ENCODE assay signal across 2 cellular contexts in the genomic region with DNA sequence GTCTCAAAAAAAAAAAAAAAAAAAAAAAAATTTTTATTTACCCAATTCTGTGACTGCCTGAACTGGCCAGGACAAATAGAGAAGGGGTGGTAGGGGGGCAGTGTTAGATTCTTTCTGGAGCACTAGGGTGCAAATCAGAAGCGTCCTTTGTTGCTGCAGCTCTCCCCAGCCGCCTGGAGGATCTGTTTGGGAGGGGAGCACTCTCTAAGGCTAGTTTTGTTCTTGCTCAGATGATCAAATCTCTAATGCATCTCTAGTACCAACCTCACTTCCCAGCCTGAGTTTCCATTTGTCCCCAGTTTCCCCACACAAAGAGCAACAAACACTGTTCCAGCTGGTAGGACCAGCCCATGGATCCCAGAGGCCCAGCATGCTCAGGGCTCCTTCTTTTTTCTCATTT.
TF ChIP-seq lines count a peak whose summit lies in the region.

No MANE protein-coding gene starts in this region.

TF ChIP-seq in GM23338, 12 proteins besides CTCF, POLR2A, EP300 and RAD21 (continued from another document):
- TF ChIP-seq, protein P1, sequence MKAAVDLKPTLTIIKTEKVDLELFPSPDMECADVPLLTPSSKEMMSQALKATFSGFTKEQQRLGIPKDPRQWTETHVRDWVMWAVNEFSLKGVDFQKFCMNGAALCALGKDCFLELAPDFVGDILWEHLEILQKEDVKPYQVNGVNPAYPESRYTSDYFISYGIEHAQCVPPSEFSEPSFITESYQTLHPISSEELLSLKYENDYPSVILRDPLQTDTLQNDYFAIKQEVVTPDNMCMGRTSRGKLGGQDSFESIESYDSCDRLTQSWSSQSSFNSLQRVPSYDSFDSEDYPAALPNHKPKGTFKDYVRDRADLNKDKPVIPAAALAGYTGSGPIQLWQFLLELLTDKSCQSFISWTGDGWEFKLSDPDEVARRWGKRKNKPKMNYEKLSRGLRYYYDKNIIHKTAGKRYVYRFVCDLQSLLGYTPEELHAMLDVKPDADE (IDR thresholded peaks at IDR 0.05) = no peak
- TF ChIP-seq ZNF331 (CRISPR knock-in tag; IDR thresholded peaks at IDR 0.05; ENCODE audit: low read depth) (no peak), POLR2AphosphoS5 (IDR thresholded peaks at IDR 0.05; ENCODE audit: low read depth) (no peak), EZH2 (IDR thresholded peaks at IDR 0.05; ENCODE audit: low read depth, unreplicated experiment) (no peak), JUNB (IDR thresholded peaks at IDR 0.05; ENCODE audit: unreplicated experiment) (no peak), ZNF114 (CRISPR knock-in tag; IDR thresholded peaks at IDR 0.05) (no peak), NANOG (IDR thresholded peaks at IDR 0.05; ENCODE audit: borderline replicate concordance) (no peak), EZH2phosphoT487 (IDR thresholded peaks at IDR 0.05; ENCODE audit: unreplicated experiment) (no peak)
- TF ChIP-seq, protein P2, sequence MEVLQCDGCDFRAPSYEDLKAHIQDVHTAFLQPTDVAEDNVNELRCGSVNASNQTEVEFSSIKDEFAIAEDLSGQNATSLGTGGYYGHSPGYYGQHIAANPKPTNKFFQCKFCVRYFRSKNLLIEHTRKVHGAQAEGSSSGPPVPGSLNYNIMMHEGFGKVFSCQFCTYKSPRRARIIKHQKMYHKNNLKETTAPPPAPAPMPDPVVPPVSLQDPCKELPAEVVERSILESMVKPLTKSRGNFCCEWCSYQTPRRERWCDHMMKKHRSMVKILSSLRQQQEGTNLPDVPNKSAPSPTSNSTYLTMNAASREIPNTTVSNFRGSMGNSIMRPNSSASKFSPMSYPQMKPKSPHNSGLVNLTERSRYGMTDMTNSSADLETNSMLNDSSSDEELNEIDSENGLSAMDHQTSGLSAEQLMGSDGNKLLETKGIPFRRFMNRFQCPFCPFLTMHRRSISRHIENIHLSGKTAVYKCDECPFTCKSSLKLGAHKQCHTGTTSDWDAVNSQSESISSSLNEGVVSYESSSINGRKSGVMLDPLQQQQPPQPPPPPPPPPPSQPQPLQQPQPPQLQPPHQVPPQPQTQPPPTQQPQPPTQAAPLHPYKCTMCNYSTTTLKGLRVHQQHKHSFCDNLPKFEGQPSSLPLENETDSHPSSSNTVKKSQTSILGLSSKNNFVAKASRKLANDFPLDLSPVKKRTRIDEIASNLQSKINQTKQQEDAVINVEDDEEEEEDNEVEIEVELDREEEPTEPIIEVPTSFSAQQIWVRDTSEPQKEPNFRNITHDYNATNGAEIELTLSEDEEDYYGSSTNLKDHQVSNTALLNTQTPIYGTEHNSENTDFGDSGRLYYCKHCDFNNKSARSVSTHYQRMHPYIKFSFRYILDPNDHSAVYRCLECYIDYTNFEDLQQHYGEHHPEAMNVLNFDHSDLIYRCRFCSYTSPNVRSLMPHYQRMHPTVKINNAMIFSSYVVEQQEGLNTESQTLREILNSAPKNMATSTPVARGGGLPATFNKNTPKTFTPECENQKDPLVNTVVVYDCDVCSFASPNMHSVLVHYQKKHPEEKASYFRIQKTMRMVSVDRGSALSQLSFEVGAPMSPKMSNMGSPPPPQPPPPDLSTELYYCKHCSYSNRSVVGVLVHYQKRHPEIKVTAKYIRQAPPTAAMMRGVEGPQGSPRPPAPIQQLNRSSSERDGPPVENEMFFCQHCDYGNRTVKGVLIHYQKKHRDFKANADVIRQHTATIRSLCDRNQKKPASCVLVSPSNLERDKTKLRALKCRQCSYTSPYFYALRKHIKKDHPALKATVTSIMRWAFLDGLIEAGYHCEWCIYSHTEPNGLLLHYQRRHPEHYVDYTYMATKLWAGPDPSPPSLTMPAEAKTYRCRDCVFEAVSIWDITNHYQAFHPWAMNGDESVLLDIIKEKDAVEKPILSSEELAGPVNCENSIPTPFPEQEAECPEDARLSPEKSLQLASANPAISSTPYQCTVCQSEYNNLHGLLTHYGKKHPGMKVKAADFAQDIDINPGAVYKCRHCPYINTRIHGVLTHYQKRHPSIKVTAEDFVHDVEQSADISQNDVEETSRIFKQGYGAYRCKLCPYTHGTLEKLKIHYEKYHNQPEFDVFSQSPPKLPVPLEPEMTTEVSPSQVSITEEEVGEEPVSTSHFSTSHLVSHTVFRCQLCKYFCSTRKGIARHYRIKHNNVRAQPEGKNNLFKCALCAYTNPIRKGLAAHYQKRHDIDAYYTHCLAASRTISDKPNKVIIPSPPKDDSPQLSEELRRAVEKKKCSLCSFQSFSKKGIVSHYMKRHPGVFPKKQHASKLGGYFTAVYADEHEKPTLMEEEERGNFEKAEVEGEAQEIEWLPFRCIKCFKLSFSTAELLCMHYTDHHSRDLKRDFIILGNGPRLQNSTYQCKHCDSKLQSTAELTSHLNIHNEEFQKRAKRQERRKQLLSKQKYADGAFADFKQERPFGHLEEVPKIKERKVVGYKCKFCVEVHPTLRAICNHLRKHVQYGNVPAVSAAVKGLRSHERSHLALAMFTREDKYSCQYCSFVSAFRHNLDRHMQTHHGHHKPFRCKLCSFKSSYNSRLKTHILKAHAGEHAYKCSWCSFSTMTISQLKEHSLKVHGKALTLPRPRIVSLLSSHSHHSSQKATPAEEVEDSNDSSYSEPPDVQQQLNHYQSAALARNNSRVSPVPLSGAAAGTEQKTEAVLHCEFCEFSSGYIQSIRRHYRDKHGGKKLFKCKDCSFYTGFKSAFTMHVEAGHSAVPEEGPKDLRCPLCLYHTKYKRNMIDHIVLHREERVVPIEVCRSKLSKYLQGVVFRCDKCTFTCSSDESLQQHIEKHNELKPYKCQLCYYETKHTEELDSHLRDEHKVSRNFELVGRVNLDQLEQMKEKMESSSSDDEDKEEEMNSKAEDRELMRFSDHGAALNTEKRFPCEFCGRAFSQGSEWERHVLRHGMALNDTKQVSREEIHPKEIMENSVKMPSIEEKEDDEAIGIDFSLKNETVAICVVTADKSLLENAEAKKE (CRISPR knock-in tag; IDR thresholded peaks at IDR 0.05) = no peak
- TF ChIP-seq, protein P3, sequence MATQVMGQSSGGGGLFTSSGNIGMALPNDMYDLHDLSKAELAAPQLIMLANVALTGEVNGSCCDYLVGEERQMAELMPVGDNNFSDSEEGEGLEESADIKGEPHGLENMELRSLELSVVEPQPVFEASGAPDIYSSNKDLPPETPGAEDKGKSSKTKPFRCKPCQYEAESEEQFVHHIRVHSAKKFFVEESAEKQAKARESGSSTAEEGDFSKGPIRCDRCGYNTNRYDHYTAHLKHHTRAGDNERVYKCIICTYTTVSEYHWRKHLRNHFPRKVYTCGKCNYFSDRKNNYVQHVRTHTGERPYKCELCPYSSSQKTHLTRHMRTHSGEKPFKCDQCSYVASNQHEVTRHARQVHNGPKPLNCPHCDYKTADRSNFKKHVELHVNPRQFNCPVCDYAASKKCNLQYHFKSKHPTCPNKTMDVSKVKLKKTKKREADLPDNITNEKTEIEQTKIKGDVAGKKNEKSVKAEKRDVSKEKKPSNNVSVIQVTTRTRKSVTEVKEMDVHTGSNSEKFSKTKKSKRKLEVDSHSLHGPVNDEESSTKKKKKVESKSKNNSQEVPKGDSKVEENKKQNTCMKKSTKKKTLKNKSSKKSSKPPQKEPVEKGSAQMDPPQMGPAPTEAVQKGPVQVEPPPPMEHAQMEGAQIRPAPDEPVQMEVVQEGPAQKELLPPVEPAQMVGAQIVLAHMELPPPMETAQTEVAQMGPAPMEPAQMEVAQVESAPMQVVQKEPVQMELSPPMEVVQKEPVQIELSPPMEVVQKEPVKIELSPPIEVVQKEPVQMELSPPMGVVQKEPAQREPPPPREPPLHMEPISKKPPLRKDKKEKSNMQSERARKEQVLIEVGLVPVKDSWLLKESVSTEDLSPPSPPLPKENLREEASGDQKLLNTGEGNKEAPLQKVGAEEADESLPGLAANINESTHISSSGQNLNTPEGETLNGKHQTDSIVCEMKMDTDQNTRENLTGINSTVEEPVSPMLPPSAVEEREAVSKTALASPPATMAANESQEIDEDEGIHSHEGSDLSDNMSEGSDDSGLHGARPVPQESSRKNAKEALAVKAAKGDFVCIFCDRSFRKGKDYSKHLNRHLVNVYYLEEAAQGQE (IDR thresholded peaks at IDR 0.05; ENCODE audit: unreplicated experiment) = no peak
TF ChIP-seq in GM23338: peak in this region for 0.

TF ChIP-seq in H1, 55 proteins besides CTCF, POLR2A, EP300 and RAD21 (continued from another document):
- TF ChIP-seq CEBPB (IDR thresholded peaks at IDR 0.05; ENCODE audit: low read depth, low read length) = no peak
- TF ChIP-seq SIX5 (IDR thresholded peaks at IDR 0.05; ENCODE audit: low read depth, low read length) = no peak
- no peak for TF ChIP-seq GABPA (IDR thresholded peaks at IDR 0.05; ENCODE audit: borderline replicate concordance, insufficient read depth, low read length)
- TF ChIP-seq ASH2L (IDR thresholded peaks at IDR 0.05; ENCODE audit: low read length) = no peak
- TF ChIP-seq CHD2 (IDR thresholded peaks at IDR 0.05; ENCODE audit: low read length) = no peak
- TF ChIP-seq CBX8 (IDR thresholded peaks at IDR 0.05; ENCODE audit: borderline replicate concordance, low read depth, low read length) = no peak
- TF ChIP-seq SP2 (IDR thresholded peaks at IDR 0.05; ENCODE audit: low read length) = no peak
- no peak for TF ChIP-seq CHD1 (IDR thresholded peaks at IDR 0.05; ENCODE audit: low read depth, low read length)
- TF ChIP-seq TCF12 (IDR thresholded peaks at IDR 0.05; ENCODE audit: low read depth, low read length) = no peak
- TF ChIP-seq RNF2 (IDR thresholded peaks at IDR 0.05; ENCODE audit: borderline replicate concordance, low read depth, low read length, missing control alignments, poor library complexity, severe bottlenecking) = no peak
- TF ChIP-seq CREB1 (IDR thresholded peaks at IDR 0.05) = no peak
- TF ChIP-seq KDM4A (IDR thresholded peaks at IDR 0.05; ENCODE audit: low read depth, low read length, severe bottlenecking) = no peak
- no peak for TF ChIP-seq HDAC2 (IDR thresholded peaks at IDR 0.05; ENCODE audit: borderline replicate concordance in 1 of 2, low read depth in 2 of 2, low read length in 2 of 2)
- no peak for TF ChIP-seq GTF2F1 (IDR thresholded peaks at IDR 0.05; ENCODE audit: borderline replicate concordance, low read depth, low read length)
- TF ChIP-seq TAF7 (optimal IDR thresholded peaks at IDR 0.05; ENCODE audit: borderline replicate concordance, low read depth, low read length) = no peak
- TF ChIP-seq PHF8 (conservative IDR thresholded peaks at IDR 0.05; ENCODE audit: low read depth, low read length) = no peak
- no peak for TF ChIP-seq CTBP2 (IDR thresholded peaks at IDR 0.05; ENCODE audit: borderline replicate concordance, insufficient read depth, insufficient read length, low read length)
